1 cellular context compared by ENCODE assay signal in genomic region chr1:86068126-86068805, GRCh38.
TF ChIP-seq lines count a peak whose summit lies in the region.

No MANE protein-coding gene starts in this region.

TF ChIP-seq in IMR-90, 13 proteins besides CTCF, POLR2A, EP300 and RAD21 (continued from another document):
- TF ChIP-seq MAFK (IDR thresholded peaks at IDR 0.05; ENCODE audit: low read depth, low read length) (no peak), MXI1 (IDR thresholded peaks at IDR 0.05; ENCODE audit: borderline replicate concordance, low read depth, low read length) (no peak), CEBPB (IDR thresholded peaks at IDR 0.05; ENCODE audit: low read depth, low read length) (no peak), CHD1 (IDR thresholded peaks at IDR 0.05; ENCODE audit: low read depth, low read length) (no peak), USF2 (IDR thresholded peaks at IDR 0.05; ENCODE audit: low read depth, low read length) (no peak), RFX5 (IDR thresholded peaks at IDR 0.05; ENCODE audit: low read depth, low read length) (no peak), RCOR1 (IDR thresholded peaks at IDR 0.05; ENCODE audit: insufficient replicate concordance, low read length) (no peak)
